In the genomic region with DNA sequence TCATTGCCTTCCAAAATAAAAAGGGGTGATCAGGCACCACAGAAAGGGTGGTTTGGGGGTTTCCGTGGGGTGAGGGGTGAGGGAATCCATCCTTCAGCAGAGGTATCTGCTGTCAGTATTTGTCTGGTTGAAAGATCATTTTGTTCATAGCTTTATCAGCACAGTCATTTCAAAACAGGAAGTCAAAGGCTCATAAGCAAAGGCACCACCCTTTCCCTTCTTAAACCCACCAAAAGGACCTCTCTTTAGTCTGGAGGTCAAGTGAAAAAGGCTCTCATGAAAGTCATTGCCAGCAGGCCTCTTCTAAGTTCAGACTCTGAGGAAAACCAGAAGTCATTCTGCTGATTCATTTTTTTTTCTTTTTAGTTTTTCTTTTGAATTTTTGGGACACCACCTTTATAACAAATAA, we compare ENCODE assay signal across 8 cellular contexts. TPM values are rescaled to one million over a fixed set of nuclear protein-coding genes. Genes with fewer than 3 reads are reported as not detected.
DNase-seq lines count a peak whose midpoint lies in the region; ATAC-seq and TF ChIP-seq lines count a peak whose summit lies in the region.

No MANE protein-coding gene starts in this region.

- DNase-seq in activated naive CD4-positive, alpha-beta T cell treated with Interleukin-2 at 50 U/mL for 16 hours, result peak; percentile 43
- no peak for DNase-seq in activated naive CD4-positive, alpha-beta T cell (lab: John Stamatoyannopoulos, UW)
- DNase-seq in activated T-cell treated with anti-CD3 and anti-CD28 coated beads, Interleukin-2, amount 50 U/mL, for 4 hours, result peak; percentile 25
- no peak for DNase-seq in neural crest cell (ENCODE audit: low read depth, low spot score)
- no peak for DNase-seq in midbrain (lab: John Stamatoyannopoulos, UW)
- no peak for DNase-seq in NCI-H1105 (lab: John Stamatoyannopoulos, UW)

- no peaks in the 10 kb centered on the region for H3K9me3 Mint-ChIP-seq in activated T-cell treated with anti-CD3 and anti-CD28 coated beads, Interleukin-2, amount 50 U/mL, for 4 hours
- no peaks in the 10 kb centered on the region for H3K9me3 Mint-ChIP-seq in neural crest cell

- no peak for TF ChIP-seq CTCF in neural crest cell (conservative IDR thresholded peaks at IDR 0.05)

- peaks cover 84% of the 10 kb centered on the region for H3K4me1 Mint-ChIP-seq in activated T-cell treated with anti-CD3 and anti-CD28 coated beads, Interleukin-2, amount 50 U/mL, for 4 hours (ENCODE audit: low read depth)
- peaks cover 22% of the 10 kb centered on the region for H3K4me1 Mint-ChIP-seq in neural crest cell

- no peak overlapping the region for H3K27ac Mint-ChIP-seq in neural crest cell (ENCODE audit: unreplicated experiment)

- H3K36me3 Mint-ChIP-seq in activated T-cell treated with anti-CD3 and anti-CD28 coated beads, Interleukin-2, amount 50 U/mL, for 4 hours (ENCODE audit: insufficient read depth), result peaks cover 12% of the 10 kb centered on the region
- H3K36me3 Mint-ChIP-seq in neural crest cell (ENCODE audit: low read depth), result no peaks in the 10 kb centered on the region

- peak overlapping the region; percentile 63 for H3K4me3 Mint-ChIP-seq in activated T-cell treated with anti-CD3 and anti-CD28 coated beads, Interleukin-2, amount 50 U/mL, for 4 hours
- H3K4me3 Mint-ChIP-seq in neural crest cell, result peak overlapping the region; percentile 66

- ATAC-seq in HG03442 (IDR thresholded peaks at IDR 0.05; ENCODE audit: unreplicated experiment), result peak; percentile 52
- peak; percentile 38 to 46 for ATAC-seq in activated T-cell treated with anti-CD3 and anti-CD28 coated beads, Interleukin-2, amount 50 U/mL, for 4 hours
- ATAC-seq in HG03039 (IDR thresholded peaks at IDR 0.05; ENCODE audit: unreplicated experiment), result no peak

- no peaks in the 10 kb centered on the region for H3K27me3 Mint-ChIP-seq in activated T-cell treated with anti-CD3 and anti-CD28 coated beads, Interleukin-2, amount 50 U/mL, for 4 hours (ENCODE audit: low read depth)
- peaks cover 53% of the 10 kb centered on the region for H3K27me3 Mint-ChIP-seq in neural crest cell (ENCODE audit: low read depth)

RNA-seq across cellular contexts. Expression of gene CHST11, which starts 6.2 kb away (rescaled TPM):
- total RNA-seq in activated T-cell treated with anti-CD3 and anti-CD28 coated beads, Interleukin-2, amount 50 U/mL, for 4 hours, result 10 to 100 TPM; 40.5 to 70.7 (median 61.7) TPM
- total RNA-seq in neural crest cell, result 10.0 and 10.2 TPM in 2 replicates

Comparison
In these comparisons a context has a peak if more than half of its experiments do, and no peak if none do; other contexts are left out.
1. DNase-seq: peak in activated naive CD4-positive, alpha-beta T cell treated with Interleukin-2 at 50 U/mL for 16 hours (single experiment) and activated T-cell treated with anti-CD3 and anti-CD28 coated beads, Interleukin-2, amount 50 U/mL, for 4 hours (single experiment); none in activated naive CD4-positive, alpha-beta T cell (0 of 4), neural crest cell (single experiment), midbrain (single experiment) and NCI-H1105 (single experiment).